ENCODE assay signal across 18 cellular contexts in genomic region chr22:19360300-19360792, GRCh38.
"Had no signal": no experiment of that assay in that cellular context is flagged by ENCODE, and none has a peak within 500 bp of the region (broad histone marks: within the 10 kb centered on the region; RNA-seq: fewer than 3 reads in every experiment).

No MANE protein-coding gene starts in this region.

- H3K27ac ChIP-seq: breast epithelium, dorsolateral prefrontal cortex, esophagus squamous epithelium, transverse colon had no signal

- H3K4me3 ChIP-seq: breast epithelium, dorsolateral prefrontal cortex, esophagus squamous epithelium, lung, transverse colon had no signal

- H3K27ac Mint-ChIP-seq: activated CD8-positive, alpha-beta memory T cell treated with anti-CD3 and anti-CD28 coated beads, Interleukin-2, amount 10 ng/mL, durations not matched to agents 7 days and 5 days; activated naive CD8-positive, alpha-beta T cell treated with anti-CD3 and anti-CD28 coated beads, Interleukin-2, amount 10 ng/mL, durations not matched to agents 7 days and 5 days; activated T-cell treated with anti-CD3 and anti-CD28 coated beads, Interleukin-2, amount 50 U/mL, for 24 hours; natural killer cell treated with Interleukin-12 subunit alpha and Interleukin-12 subunit beta and Interleukin-15 and Interleukin-18, amount 100 ng/mL, for 72 hours had no signal

- H3K4me1 ChIP-seq: breast epithelium, esophagus squamous epithelium, transverse colon had no signal

- ATAC-seq: activated CD8-positive, alpha-beta memory T cell treated with anti-CD3 and anti-CD28 coated beads, Interleukin-2, amount 10 ng/mL, durations not matched to agents 7 days and 5 days; natural killer cell treated with Interleukin-12 subunit alpha and Interleukin-12 subunit beta and Interleukin-15 and Interleukin-18, amount 100 ng/mL, for 72 hours had no signal

- H3K9me3 ChIP-seq: breast epithelium, esophagus squamous epithelium, transverse colon had no signal

- H3K4me3 Mint-ChIP-seq: activated CD8-positive, alpha-beta memory T cell treated with anti-CD3 and anti-CD28 coated beads, Interleukin-2, amount 10 ng/mL, durations not matched to agents 7 days and 5 days; activated naive CD8-positive, alpha-beta T cell treated with anti-CD3 and anti-CD28 coated beads, Interleukin-2, amount 10 ng/mL, durations not matched to agents 7 days and 5 days; activated T-cell treated with anti-CD3 and anti-CD28 coated beads, Interleukin-2, amount 50 U/mL, for 24 hours; immature natural killer cell; natural killer cell treated with Interleukin-12 subunit alpha and Interleukin-12 subunit beta and Interleukin-15 and Interleukin-18, amount 100 ng/mL, for 72 hours had no signal

- DNase-seq: activated CD4-positive, alpha-beta T cell treated with anti-CD3 and anti-CD28 coated beads, Interleukin-2, amount 50 U/mL, for 48 hours; activated CD4-positive, CD25-positive, alpha-beta regulatory T cell treated with anti-CD3 and anti-CD28 coated beads, Interleukin-2, amount 50 U/mL, for 72 hours; activated CD8-positive, alpha-beta memory T cell treated with anti-CD3 and anti-CD28 coated beads, Interleukin-2, amount 10 ng/mL, durations not matched to agents 7 days and 5 days; activated effector memory CD4-positive, alpha-beta T cell treated with Interleukin-2 at 50 U/mL for 16 hours; activated naive CD8-positive, alpha-beta T cell treated with anti-CD3 and anti-CD28 coated beads, Interleukin-2, amount 10 ng/mL, durations not matched to agents 7 days and 5 days; activated T-cell treated with anti-CD3 and anti-CD28 coated beads, Interleukin-2, amount 50 U/mL, for 24 hours; aorta; dorsolateral prefrontal cortex; esophagus squamous epithelium; foreskin fibroblast; glutamatergic neuron; immature natural killer cell; stimulated activated CD4-positive, alpha-beta T cell treated with anti-CD3 and anti-CD28 coated beads, Interleukin-4, amount 100 ng/mL, for 1 hour; T-helper 2 cell; transverse colon had no signal

- H3K27me3 ChIP-seq: breast epithelium, dorsolateral prefrontal cortex, esophagus squamous epithelium, transverse colon had no signal

- H3K27me3 Mint-ChIP-seq: activated CD8-positive, alpha-beta memory T cell treated with anti-CD3 and anti-CD28 coated beads, Interleukin-2, amount 10 ng/mL, durations not matched to agents 7 days and 5 days; activated naive CD8-positive, alpha-beta T cell treated with anti-CD3 and anti-CD28 coated beads, Interleukin-2, amount 10 ng/mL, durations not matched to agents 7 days and 5 days; activated T-cell treated with anti-CD3 and anti-CD28 coated beads, Interleukin-2, amount 50 U/mL, for 24 hours; natural killer cell treated with Interleukin-12 subunit alpha and Interleukin-12 subunit beta and Interleukin-15 and Interleukin-18, amount 100 ng/mL, for 72 hours had no signal

- H3K9me3 Mint-ChIP-seq: activated naive CD8-positive, alpha-beta T cell treated with anti-CD3 and anti-CD28 coated beads, Interleukin-2, amount 10 ng/mL, durations not matched to agents 7 days and 5 days; activated T-cell treated with anti-CD3 and anti-CD28 coated beads, Interleukin-2, amount 50 U/mL, for 24 hours; immature natural killer cell; natural killer cell treated with Interleukin-12 subunit alpha and Interleukin-12 subunit beta and Interleukin-15 and Interleukin-18, amount 100 ng/mL, for 72 hours had no signal

- H3K4me1 Mint-ChIP-seq: activated CD8-positive, alpha-beta memory T cell treated with anti-CD3 and anti-CD28 coated beads, Interleukin-2, amount 10 ng/mL, durations not matched to agents 7 days and 5 days; activated naive CD8-positive, alpha-beta T cell treated with anti-CD3 and anti-CD28 coated beads, Interleukin-2, amount 10 ng/mL, durations not matched to agents 7 days and 5 days had no signal
